Comparison of ENCODE assay signal across 9 cellular contexts in genomic region chr10:72270607-72271281, GRCh38. TPM values are rescaled to one million over a fixed set of nuclear protein-coding genes. Genes with fewer than 3 reads are reported as not detected.
DNase-seq lines count a peak whose midpoint lies in the region; ATAC-seq and TF ChIP-seq lines count a peak whose summit lies in the region.
"Had no signal": no experiment of that assay in that cellular context is flagged by ENCODE, and none has a peak within 500 bp of the region (broad histone marks: within the 10 kb centered on the region; RNA-seq: fewer than 3 reads in every experiment).

No MANE protein-coding gene starts in this region.

- H3K18ac ChIP-seq in IMR-90 (ENCODE audit: low read depth, low read length) (peak overlapping the region; percentile 2; the same call in 1 of the 2 replicates), trophoblast cell (ENCODE audit: low read length) (peak overlapping the region; percentile 3)

- intact Hi-C loops in activated CD4-positive, alpha-beta memory T cell treated with anti-CD3 and anti-CD28 coated beads for 36 hours (cut with micrococcal nuclease): no loop called here
- intact Hi-C loops in IMR-90 (cut with micrococcal nuclease): no loop called here
- intact Hi-C loops in dorsolateral prefrontal cortex (cut with DNase I): loop anchor here (5.0 kb wide), 2 partner anchors 53 to 138 kb away; partner anchors contain the start of genes ANAPC16 (in 1 of the 2) and ASCC1 (in 1 of the 2)
- intact Hi-C loops in body of pancreas (cut with DNase I): no loop called here

- H3K27ac Mint-ChIP-seq in activated CD4-positive, alpha-beta memory T cell treated with anti-CD3 and anti-CD28 coated beads for 36 hours: peak overlapping the region; percentile 52
- H3K27ac Mint-ChIP-seq in activated CD4-positive, alpha-beta memory T cell treated with anti-CD3 and anti-CD28 coated beads, Interleukin-2, amount 10 ng/mL, durations not matched to agents 7 days and 5 days: no peak overlapping the region

- peaks cover 20% of the 10 kb centered on the region for H4K20me1 ChIP-seq in IMR-90 (ENCODE audit: insufficient read depth, low read length)

- 0 out of 2 replicates have a peak overlapping the region, but pooled peaks have one; percentile 21 for H3K56ac ChIP-seq in IMR-90 (ENCODE audit: extremely low read depth, insufficient read depth, low read length)

- H3K4me1 ChIP-seq in IMR-90 (ENCODE audit: control insufficient read depth, insufficient read depth, low read length) (peaks cover 4% of the 10 kb centered on the region), trophoblast cell (ENCODE audit: control insufficient read depth in 1 of 2, insufficient read depth in 2 of 2, low read length in 2 of 2) (peaks cover 19 to 26% of the 10 kb centered on the region in 2 experiments), body of pancreas (peaks cover 17% of the 10 kb centered on the region)

- H3K23ac ChIP-seq in IMR-90 (ENCODE audit: low read depth, low read length) (peak overlapping the region; percentile 53; the same call in 1 of the 2 replicates), trophoblast cell (ENCODE audit: low read length) (no peak overlapping the region)

- no peak overlapping the region for H3K4me2 ChIP-seq in IMR-90 (ENCODE audit: low read depth, low read length)
- no peak overlapping the region for H3K4me2 ChIP-seq in trophoblast cell (ENCODE audit: low read length)

- H3K36me3 Mint-ChIP-seq in activated CD4-positive, alpha-beta memory T cell treated with anti-CD3 and anti-CD28 coated beads for 36 hours: peaks cover 25% of the 10 kb centered on the region
- peaks cover 27% of the 10 kb centered on the region for H3K36me3 Mint-ChIP-seq in activated CD4-positive, alpha-beta memory T cell treated with anti-CD3 and anti-CD28 coated beads, Interleukin-2, amount 10 ng/mL, durations not matched to agents 7 days and 5 days (ENCODE audit: low read depth)

- peak overlapping the region; percentile 23 for H2BK5ac ChIP-seq in IMR-90 (ENCODE audit: low read depth, low read length, poor library complexity, severe bottlenecking)
- peak overlapping the region; percentile 18 for H2BK5ac ChIP-seq in trophoblast cell (ENCODE audit: low read depth, low read length, poor library complexity)

- dilution Hi-C loops in IMR-90 (cut with HindIII; ENCODE audit: low sequenced_read_pairs, unreplicated experiment): no loop called here

- no peak for ATAC-seq in IMR-90 (ENCODE audit: low read depth)
- no peak for ATAC-seq in body of pancreas

- TF ChIP-seq CTCF in IMR-90 (conservative IDR thresholded peaks at IDR 0.05; ENCODE audit: low read depth, low read length) (no peak), dorsolateral prefrontal cortex (IDR thresholded peaks at IDR 0.05 in 54 of 56, conservative IDR thresholded peaks at IDR 0.05 in 2 of 56; ENCODE audit: low read depth in 1 of 56, partially characterized antibody in 56 of 56) (no peak), body of pancreas (IDR thresholded peaks at IDR 0.05) (no peak)

- H3K36me3 ChIP-seq in IMR-90 (ENCODE audit: control insufficient read depth, insufficient read depth, low read length) (peaks cover 15% of the 10 kb centered on the region), trophoblast cell (ENCODE audit: control insufficient read depth in 1 of 2, insufficient read depth in 2 of 2, low read length in 2 of 2) (peaks cover 9 to 12% of the 10 kb centered on the region in 2 experiments), body of pancreas (replicated peaks in 1 of 2; ENCODE audit: insufficient read depth in 1 of 2, low read depth in 2 of 2) (no peaks in the 10 kb centered on the region)

- peak overlapping the region; percentile 82 for H2BK20ac ChIP-seq in IMR-90 (ENCODE audit: low read depth, low read length)

- peak overlapping the region; percentile 94 for H2BK15ac ChIP-seq in IMR-90 (ENCODE audit: low read depth, low read length)

- peaks cover 19% of the 10 kb centered on the region for H3K79me2 ChIP-seq in trophoblast cell (ENCODE audit: control insufficient read depth, insufficient read depth, low read length, poor library complexity)

- H3K4me1 Mint-ChIP-seq in activated CD4-positive, alpha-beta memory T cell treated with anti-CD3 and anti-CD28 coated beads for 36 hours (ENCODE audit: low read depth): peaks cover 29% of the 10 kb centered on the region
- H3K4me1 Mint-ChIP-seq in activated CD4-positive, alpha-beta memory T cell treated with anti-CD3 and anti-CD28 coated beads, Interleukin-2, amount 10 ng/mL, durations not matched to agents 7 days and 5 days: peaks cover 36% of the 10 kb centered on the region

- WGBS in IMR-90 (ENCODE audit: extremely low coverage in 2 of 2, insufficient read length in 1 of 2), 2 experiments: 100% methylated on average over 2 of the region's 5 CpGs; no CpG with 5 or more reads in 1 of the 2 experiments
- no CpG with 5 or more reads among the region's 5 CpGs for whole genome bisulfite sequencing in trophoblast cell (ENCODE audit: extremely low coverage, insufficient coverage, insufficient read length)
- 90 to 91% methylated on average over 5 of the region's 5 CpGs for WGBS in body of pancreas, 2 donors

- no peak overlapping the region; the same call in 1 of the 2 replicates for H3K9ac ChIP-seq in IMR-90 (ENCODE audit: low read depth, low read length)
- no peak overlapping the region for H3K9ac ChIP-seq in trophoblast cell (ENCODE audit: low read length)

- peak overlapping the region; percentile 85 for H2AK9ac ChIP-seq in IMR-90 (replicated peaks; ENCODE audit: low read depth, low read length, poor library complexity)

- H3K9me3 ChIP-seq in IMR-90 (ENCODE audit: control insufficient read depth, insufficient read depth, low read length): no peaks in the 10 kb centered on the region
- peaks cover 2% of the 10 kb centered on the region for H3K9me3 ChIP-seq in trophoblast cell (ENCODE audit: insufficient read depth, low read depth, low read length)
- H3K9me3 ChIP-seq in body of pancreas: no peaks in the 10 kb centered on the region

- H3K4me3 ChIP-seq in IMR-90 (ENCODE audit: insufficient read depth, low read depth, low read length) (no peak overlapping the region), dorsolateral prefrontal cortex (no peak overlapping the region), trophoblast cell (ENCODE audit: low read depth, low read length) (no peak overlapping the region), body of pancreas (no peak overlapping the region)

- H3K27me3 Mint-ChIP-seq in activated CD4-positive, alpha-beta memory T cell treated with anti-CD3 and anti-CD28 coated beads for 36 hours: peaks cover 5% of the 10 kb centered on the region
- H3K27me3 Mint-ChIP-seq in activated CD4-positive, alpha-beta memory T cell treated with anti-CD3 and anti-CD28 coated beads, Interleukin-2, amount 10 ng/mL, durations not matched to agents 7 days and 5 days: no peaks in the 10 kb centered on the region

- H2BK120ac ChIP-seq in IMR-90 (ENCODE audit: low read depth, low read length) (peak overlapping the region; percentile 91), trophoblast cell (ENCODE audit: insufficient read depth, low read length, poor library complexity) (peak overlapping the region; percentile 49)

- H3K27ac ChIP-seq in IMR-90 (ENCODE audit: insufficient read depth, low read length) (no peak overlapping the region), dorsolateral prefrontal cortex (peak overlapping the region in 30 of 59 donors; percentile 4 to 100 (median 42)), trophoblast cell (ENCODE audit: low read depth, low read length) (no peak overlapping the region), body of pancreas (no peak overlapping the region)

- H3K79me1 ChIP-seq in IMR-90 (ENCODE audit: low read depth in 1 of 2, low read length in 2 of 2): peaks cover 7 to 19% of the 10 kb centered on the region in 2 experiments; a peak in 3 of 4 replicates
- peaks cover 24% of the 10 kb centered on the region for H3K79me1 ChIP-seq in trophoblast cell (ENCODE audit: low read length)

- H4K8ac ChIP-seq in IMR-90 (ENCODE audit: low read depth in 2 of 2, low read length in 2 of 2) (peak overlapping the region in 1 of 2 experiments; percentile 68; a peak in 1 of 4 replicates), trophoblast cell (ENCODE audit: low read depth, low read length) (peak overlapping the region; percentile 41)

- no peak overlapping the region for H3K4me3 Mint-ChIP-seq in activated CD4-positive, alpha-beta memory T cell treated with anti-CD3 and anti-CD28 coated beads for 36 hours
- H3K4me3 Mint-ChIP-seq in activated CD4-positive, alpha-beta memory T cell treated with anti-CD3 and anti-CD28 coated beads, Interleukin-2, amount 10 ng/mL, durations not matched to agents 7 days and 5 days: no peak overlapping the region

- H2BK12ac ChIP-seq in trophoblast cell (ENCODE audit: low read length): peak overlapping the region; percentile 26

- H2AFZ ChIP-seq in IMR-90 (replicated peaks; ENCODE audit: low read length, poor library complexity): peak overlapping the region; percentile 9
- no peak overlapping the region for H2AFZ ChIP-seq in trophoblast cell (ENCODE audit: insufficient read depth, low read length, poor library complexity)

- no peaks in the 10 kb centered on the region for H3K9me3 Mint-ChIP-seq in activated CD4-positive, alpha-beta memory T cell treated with anti-CD3 and anti-CD28 coated beads for 36 hours
- no peaks in the 10 kb centered on the region for H3K9me3 Mint-ChIP-seq in activated CD4-positive, alpha-beta memory T cell treated with anti-CD3 and anti-CD28 coated beads, Interleukin-2, amount 10 ng/mL, durations not matched to agents 7 days and 5 days

- no peak overlapping the region for H4K12ac ChIP-seq in trophoblast cell (ENCODE audit: low read depth, low read length)

- H2AK5ac ChIP-seq in IMR-90 (ENCODE audit: low read depth, low read length) (peak overlapping the region; percentile 92), trophoblast cell (ENCODE audit: low read length) (peak overlapping the region; percentile 49)

- in situ Hi-C loops in IMR-90 (cut with MboI; ENCODE audit: low sequenced_read_pairs): no loop called here

- H3K4ac ChIP-seq in IMR-90 (ENCODE audit: low read depth, low read length) (peak overlapping the region; percentile 90), trophoblast cell (ENCODE audit: low read depth, low read length) (peak overlapping the region; percentile 34)

- CTCF ChIA-PET in activated CD4-positive, alpha-beta memory T cell treated with anti-CD3 and anti-CD28 coated beads for 36 hours (lab: Charles Lee): interaction anchor here (0.8 to 1.9 kb wide), 2 partner anchors 47 to 67 kb away, joined by 3 to 8 read pairs; no protein-coding TSS in a partner anchor
- CTCF ChIA-PET in activated CD4-positive, alpha-beta memory T cell treated with anti-CD3 and anti-CD28 coated beads, Interleukin-2, amount 10 ng/mL, durations not matched to agents 7 days and 5 days (lab: Charles Lee): interaction anchor here (1.9 kb wide), 1 partner anchor 10 kb away, joined by 6 read pairs; no protein-coding TSS in a partner anchor
- CTCF ChIA-PET in IMR-90 (lab: Yijun Ruan, JAX): no interaction called here

- H4K5ac ChIP-seq in IMR-90 (ENCODE audit: low read depth, low read length): peak overlapping the region; percentile 8; the same call in 1 of the 2 replicates

- TF ChIP-seq POLR2A in IMR-90 (IDR thresholded peaks at IDR 0.05; ENCODE audit: low read depth, low read length) (no peak), body of pancreas (IDR thresholded peaks at IDR 0.05) (no peak)

- TF ChIP-seq RAD21 in IMR-90 (IDR thresholded peaks at IDR 0.05; ENCODE audit: low read length): no peak

- DNase-seq in activated CD4-positive, alpha-beta memory T cell treated with anti-CD3 and anti-CD28 coated beads for 36 hours: no peak
- no peak for DNase-seq in activated CD4-positive, alpha-beta memory T cell treated with anti-CD3 and anti-CD28 coated beads, Interleukin-2, amount 10 ng/mL, durations not matched to agents 7 days and 5 days
- DNase-seq in IMR-90 (no peak), dorsolateral prefrontal cortex (no peak), trophoblast cell (peak; percentile 14 to 26), NCI-H2107 (lab: John Stamatoyannopoulos, UW) (no peak), body of pancreas (no peak), NCI-H446 treated with DMSO at 0.1 percent for 48 hours (lab: John Stamatoyannopoulos, UW) (no peak)
- DNase-seq: NCI-H2171 had no signal

- BruUV-seq in IMR-90 (replicated peaks; lab: Mats Ljungman, UMichigan): no TSS peak

- POLR2A ChIA-PET in activated CD4-positive, alpha-beta memory T cell treated with anti-CD3 and anti-CD28 coated beads for 36 hours (lab: Charles Lee): interaction anchor here (0.6 to 10.7 kb wide), 3 partner anchors 23 to 63 kb away, joined by 3 to 263 read pairs (median 3); no protein-coding TSS in a partner anchor
- POLR2A ChIA-PET in activated CD4-positive, alpha-beta memory T cell treated with anti-CD3 and anti-CD28 coated beads, Interleukin-2, amount 10 ng/mL, durations not matched to agents 7 days and 5 days (lab: Charles Lee): interaction anchor here (0.7 to 2.9 kb wide), 5 partner anchors 9 to 56 kb away, joined by 3 to 11 read pairs (median 4); no protein-coding TSS in a partner anchor
- POLR2A ChIA-PET in IMR-90 (lab: Charles Lee; ENCODE audit: unreplicated experiment): no interaction called here

- H4K91ac ChIP-seq in IMR-90 (ENCODE audit: insufficient read depth, low read depth, low read length): peak overlapping the region; percentile 90
- peak overlapping the region; percentile 59 for H4K91ac ChIP-seq in trophoblast cell (ENCODE audit: low read depth, low read length)

- H3K27me3 ChIP-seq in IMR-90 (ENCODE audit: control insufficient read depth, insufficient read depth, low read length) (no peaks in the 10 kb centered on the region), dorsolateral prefrontal cortex (no peaks in the 10 kb centered on the region), trophoblast cell (ENCODE audit: insufficient read depth, low read length) (no peaks in the 10 kb centered on the region), body of pancreas (no peaks in the 10 kb centered on the region)

- peaks cover 9% of the 10 kb centered on the region; the same call in 1 of the 2 replicates for H3K9me1 ChIP-seq in IMR-90 (ENCODE audit: insufficient read depth, low read length)

- H3K14ac ChIP-seq in IMR-90 (replicated peaks; ENCODE audit: low read depth, low read length) (peak overlapping the region; percentile 80), trophoblast cell (ENCODE audit: low read length) (peak overlapping the region; percentile 8)

RNA-seq across cellular contexts. Expression of gene DDIT4, which starts 3.0 kb away (rescaled TPM):
- total RNA-seq in activated CD4-positive, alpha-beta memory T cell treated with anti-CD3 and anti-CD28 coated beads for 36 hours: 100 to 1,000 TPM; 637 TPM
- total RNA-seq in activated CD4-positive, alpha-beta memory T cell treated with anti-CD3 and anti-CD28 coated beads, Interleukin-2, amount 10 ng/mL, durations not matched to agents 7 days and 5 days: 100 to 1,000 TPM; 475 to 481 TPM
- total RNA-seq in IMR-90 (2012; rRNA removed) (108 and 110 TPM in 2 replicates), dorsolateral prefrontal cortex (100 to 1,000 TPM in 73 of 120 experiments, 10 to 100 TPM in 47; 33.5 to 407 (median 111) TPM), body of pancreas (100 to 1,000 TPM; 238 to 269 TPM)
- polyA plus RNA-seq in IMR-90 (2012; rRNA removed): 31.0 and 59.6 TPM in 2 replicates
- polyA plus RNA-seq in IMR-90 (2012; cell fraction: cytosol; rRNA removed): 38.8 and 80.6 TPM in 2 replicates
- 80.3 and 93.3 TPM in 2 replicates for polyA plus RNA-seq in IMR-90 (2012; cell fraction: nucleus; rRNA removed; ENCODE audit: low replicate concordance)
- polyA plus RNA-seq in trophoblast cell (2013): 175 and 178 TPM in 2 replicates

RNA-seq across cellular contexts. Expression of gene ASCC1, which starts 54.7 kb away (rescaled TPM):
- total RNA-seq in activated CD4-positive, alpha-beta memory T cell treated with anti-CD3 and anti-CD28 coated beads for 36 hours: 10 to 100 TPM; 50.9 to 52.5 TPM
- 10 to 100 TPM; 35.5 to 36.2 TPM for total RNA-seq in activated CD4-positive, alpha-beta memory T cell treated with anti-CD3 and anti-CD28 coated beads, Interleukin-2, amount 10 ng/mL, durations not matched to agents 7 days and 5 days
- total RNA-seq in IMR-90 (2012; rRNA removed) (21.0 and 21.9 TPM in 2 replicates), dorsolateral prefrontal cortex (10 to 100 TPM; 22.8 to 68.2 (median 40.7) TPM), body of pancreas (10 to 100 TPM; 16.1 to 17.1 TPM)
- 12.3 and 15.9 TPM in 2 replicates for polyA plus RNA-seq in IMR-90 (2012; rRNA removed)
- polyA plus RNA-seq in IMR-90 (2012; cell fraction: cytosol; rRNA removed): 5.2 and 5.6 TPM in 2 replicates
- polyA plus RNA-seq in IMR-90 (2012; cell fraction: nucleus; rRNA removed; ENCODE audit: low replicate concordance): 1.5 and 9.0 TPM in 2 replicates
- 33.6 and 35.4 TPM in 2 replicates for polyA plus RNA-seq in trophoblast cell (2013)

RNA-seq across cellular contexts. Expression of gene ANAPC16, which starts 54.9 kb away (rescaled TPM):
- total RNA-seq in activated CD4-positive, alpha-beta memory T cell treated with anti-CD3 and anti-CD28 coated beads for 36 hours: 100 to 1,000 TPM; 119 to 122 TPM
- 100 to 1,000 TPM in 1 of 2 experiments, 10 to 100 TPM in 1; 94.2 to 101 TPM for total RNA-seq in activated CD4-positive, alpha-beta memory T cell treated with anti-CD3 and anti-CD28 coated beads, Interleukin-2, amount 10 ng/mL, durations not matched to agents 7 days and 5 days
- total RNA-seq in IMR-90 (2012; rRNA removed) (26.3 and 35.3 TPM in 2 replicates), dorsolateral prefrontal cortex (10 to 100 TPM; 27.8 to 74.8 (median 40.9) TPM), body of pancreas (10 to 100 TPM; 40.9 to 59.4 TPM)
- polyA plus RNA-seq in IMR-90 (2012; rRNA removed): 17.4 and 25.2 TPM in 2 replicates
- polyA plus RNA-seq in IMR-90 (2012; cell fraction: cytosol; rRNA removed): 11.2 and 14.4 TPM in 2 replicates
- 4.8 and 19.4 TPM in 2 replicates for polyA plus RNA-seq in IMR-90 (2012; cell fraction: nucleus; rRNA removed; ENCODE audit: low replicate concordance)
- polyA plus RNA-seq in trophoblast cell (2013): 51.1 and 52.7 TPM in 2 replicates

Comparison
In these comparisons a context has a peak if more than half of its experiments do, and no peak if none do; other contexts are left out.
1. DNase-seq: peak in trophoblast cell (2 of 2); none in activated CD4-positive, alpha-beta memory T cell treated with anti-CD3 and anti-CD28 coated beads for 36 hours (single experiment), activated CD4-positive, alpha-beta memory T cell treated with anti-CD3 and anti-CD28 coated beads, Interleukin-2, amount 10 ng/mL, durations not matched to agents 7 days and 5 days (single experiment), IMR-90 (single experiment), dorsolateral prefrontal cortex (0 of 10), NCI-H2107 (single experiment), body of pancreas (0 of 4) and NCI-H446 treated with DMSO at 0.1 percent for 48 hours (single experiment).
2. H3K27ac ChIP-seq: peak in dorsolateral prefrontal cortex (30 of 59); none in IMR-90 (single experiment), trophoblast cell (single experiment) and body of pancreas (0 of 4).
3. intact Hi-C loops: an anchor here in dorsolateral prefrontal cortex (5.0 kb wide); none called in activated CD4-positive, alpha-beta memory T cell treated with anti-CD3 and anti-CD28 coated beads for 36 hours, IMR-90 and body of pancreas.